ENCODE assay signal across 16 cellular contexts in the genomic region with DNA sequence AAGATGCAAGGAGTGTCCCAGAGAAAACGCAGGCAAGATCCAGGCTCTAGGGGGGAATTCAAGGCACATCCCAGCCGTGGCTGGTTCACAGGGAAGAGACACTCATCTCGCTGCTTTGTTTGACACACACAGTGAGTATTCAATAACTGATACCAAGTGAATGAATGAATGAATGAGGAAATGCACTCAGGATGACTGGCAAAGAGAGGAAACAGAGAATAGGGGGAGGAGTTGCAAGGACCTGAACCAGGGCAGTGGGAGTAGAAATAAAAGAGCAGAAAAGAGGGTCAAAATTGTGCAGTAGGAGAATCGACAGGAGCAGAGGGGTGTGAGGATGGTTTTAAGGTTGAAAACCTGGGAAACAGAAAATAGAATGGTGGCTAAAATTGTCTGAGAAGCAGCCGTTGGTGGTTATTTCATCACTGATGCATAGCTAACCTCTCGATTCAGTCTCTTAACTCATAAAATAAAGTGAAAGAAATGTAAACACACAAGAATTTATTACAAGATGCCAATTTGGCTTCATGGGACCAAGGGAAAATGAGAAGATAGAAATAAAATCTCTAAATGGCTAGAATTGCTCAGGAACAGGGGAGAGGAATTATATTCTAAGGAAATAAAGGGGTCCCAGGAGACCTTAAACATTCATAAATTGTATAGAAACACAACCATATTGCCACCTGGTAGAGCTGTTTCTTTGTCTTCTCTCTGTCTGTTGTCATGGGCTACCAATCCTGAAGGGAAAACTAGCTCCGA.
A peak's percentile ranks its signal among the peaks of the same experiment; 100 is the strongest.
DNase-seq lines count a peak whose midpoint lies in the region; ATAC-seq, FAIRE-seq and TF ChIP-seq lines count a peak whose summit lies in the region.
"Had no signal": no experiment of that assay in that cellular context is flagged by ENCODE, and none has a peak within 500 bp of the region (broad histone marks: within the 10 kb centered on the region; RNA-seq: fewer than 3 reads in every experiment).

No MANE protein-coding gene starts in this region.

- POLR2A ChIA-PET in HepG2 (lab: Yijun Ruan, JAX): interaction anchor here (1.4 kb wide), 1 partner anchor 63 kb away, joined by 3 read pairs; no protein-coding TSS in a partner anchor

- FAIRE-seq in astrocyte (lab: Jason Lieb, UNC): no peak
- FAIRE-seq in HepG2 (lab: Jason Lieb, UNC): no peak

- peak overlapping the region; percentile 39 for H3K4me3 ChIP-seq in GM12864 (ENCODE audit: low read depth, low read length)
- no peak overlapping the region for H3K4me3 ChIP-seq in astrocyte (ENCODE audit: insufficient read depth, low read depth, low read length)
- no peak overlapping the region for H3K4me3 ChIP-seq in transverse colon
- no peak overlapping the region for H3K4me3 ChIP-seq in gastroesophageal sphincter
- no peak overlapping the region for H3K4me3 ChIP-seq in HepG2 (replicated peaks in 1 of 3; ENCODE audit: insufficient read depth in 1 of 3, low read depth in 2 of 3, low read length in 3 of 3)
- H3K4me3 ChIP-seq: left lung, Peyer's patch, thyroid gland had no signal

- H3K9me3 ChIP-seq in astrocyte (ENCODE audit: insufficient read depth, low read depth, low read length) (no peaks in the 10 kb centered on the region), transverse colon (no peaks in the 10 kb centered on the region), gastroesophageal sphincter (no peaks in the 10 kb centered on the region), HepG2 (ENCODE audit: low read length) (no peaks in the 10 kb centered on the region)
- H3K9me3 ChIP-seq: left lung, Peyer's patch, thyroid gland had no signal

- 51 to 60% methylated on average over 7 of the region's 7 CpGs for WGBS in transverse colon (ENCODE audit: low coverage in 1 of 2), 2 donors
- WGBS in gastroesophageal sphincter (ENCODE audit: low coverage in 1 of 2), 2 donors: 67 to 73% methylated on average over 7 of the region's 7 CpGs
- 23% methylated on average over 7 of the region's 7 CpGs for WGBS in HepG2 (ENCODE audit: low lambda C conversion rate)

- H3K27ac ChIP-seq in astrocyte (ENCODE audit: low read depth, low read length): no peak overlapping the region
- H3K27ac ChIP-seq in transverse colon: no peak overlapping the region
- H3K27ac ChIP-seq in gastroesophageal sphincter: no peak overlapping the region
- H3K27ac ChIP-seq in HepG2 (ENCODE audit: extremely low read length, insufficient read depth, low read length): no peak overlapping the region
- H3K27ac ChIP-seq: foreskin keratinocyte, left lung, parathyroid adenoma, Peyer's patch, thyroid gland had no signal

- ATAC-seq in GM19438 (IDR thresholded peaks at IDR 0.05; ENCODE audit: low read depth, unreplicated experiment): peak; percentile 55
- ATAC-seq in HG03066 (IDR thresholded peaks at IDR 0.05; ENCODE audit: low read depth, unreplicated experiment): peak; percentile 48
- ATAC-seq in gastroesophageal sphincter: no peak
- ATAC-seq in HepG2: no peak
- ATAC-seq: foreskin keratinocyte, left lung had no signal

- no peak overlapping the region for H3K27ac Mint-ChIP-seq in astrocyte (ENCODE audit: unreplicated experiment)
- H3K27ac Mint-ChIP-seq: CD8-positive, alpha-beta memory T cell had no signal

- no peak overlapping the region for H3K4me3 Mint-ChIP-seq in astrocyte (ENCODE audit: unreplicated experiment)
- H3K4me3 Mint-ChIP-seq: CD8-positive, alpha-beta memory T cell had no signal

- TF ChIP-seq EP300 in transverse colon (IDR thresholded peaks at IDR 0.05; ENCODE audit: low read depth) (no peak), gastroesophageal sphincter (IDR thresholded peaks at IDR 0.05) (no peak), HepG2 (IDR thresholded peaks at IDR 0.05; ENCODE audit: low read depth in 2 of 2, low read length in 2 of 2) (no peak), HepG2 (CRISPR knock-in tag; IDR thresholded peaks at IDR 0.05; ENCODE audit: borderline replicate concordance) (no peak)

- H3K27me3 ChIP-seq in astrocyte (ENCODE audit: insufficient read depth, low read length): no peaks in the 10 kb centered on the region
- H3K27me3 ChIP-seq in transverse colon: no peaks in the 10 kb centered on the region
- peaks cover 6% of the 10 kb centered on the region for H3K27me3 ChIP-seq in gastroesophageal sphincter
- no peaks in the 10 kb centered on the region; a peak in 1 of 5 replicates for H3K27me3 ChIP-seq in HepG2 (ENCODE audit: control insufficient read depth in 1 of 2, insufficient read depth in 2 of 2, low read length in 2 of 2)
- H3K27me3 ChIP-seq: left lung, Peyer's patch, thyroid gland had no signal

- no peaks in the 10 kb centered on the region for H3K4me1 Mint-ChIP-seq in astrocyte (ENCODE audit: low read depth, unreplicated experiment)
- H3K4me1 Mint-ChIP-seq: CD8-positive, alpha-beta memory T cell had no signal

- H3K9ac ChIP-seq in astrocyte (ENCODE audit: low read length) (no peak overlapping the region), HepG2 (ENCODE audit: insufficient read depth, low read depth, low read length) (no peak overlapping the region)
- H3K9ac ChIP-seq: parathyroid adenoma had no signal

- no peak for DNase-seq in GM12864 (ENCODE audit: low read depth)
- DNase-seq in astrocyte (ENCODE audit: low read depth): no peak
- DNase-seq in NCI-H2029 (lab: John Stamatoyannopoulos, UW): no peak
- no peak for DNase-seq in transverse colon
- no peak for DNase-seq in HepG2 (ENCODE audit: low spot score)
- DNase-seq: CD8-positive, alpha-beta memory T cell; central memory CD4-positive, alpha-beta T cell; foreskin keratinocyte; left lung; Peyer's patch; stimulated activated CD4-positive, alpha-beta T cell treated with anti-CD3 and anti-CD28 coated beads, Interleukin-4, amount 100 ng/mL, for 4 hours; thyroid gland had no signal

- H3K36me3 ChIP-seq in astrocyte (ENCODE audit: insufficient read depth, low read length) (no peaks in the 10 kb centered on the region), transverse colon (no peaks in the 10 kb centered on the region), gastroesophageal sphincter (no peaks in the 10 kb centered on the region), HepG2 (replicated peaks in 1 of 2; ENCODE audit: control insufficient read depth in 1 of 2, insufficient read depth in 2 of 2, low read length in 2 of 2) (no peaks in the 10 kb centered on the region)
- H3K36me3 ChIP-seq: left lung, Peyer's patch, thyroid gland had no signal

- H3K4me1 ChIP-seq in astrocyte (ENCODE audit: insufficient read depth, low read length) (no peaks in the 10 kb centered on the region), transverse colon (no peaks in the 10 kb centered on the region), gastroesophageal sphincter (no peaks in the 10 kb centered on the region), HepG2 (ENCODE audit: insufficient read depth, low read length) (no peaks in the 10 kb centered on the region)
- H3K4me1 ChIP-seq: foreskin keratinocyte, left lung, parathyroid adenoma, Peyer's patch, thyroid gland had no signal

- H2AFZ ChIP-seq in astrocyte (ENCODE audit: low read depth, low read length) (peak overlapping the region; percentile 47), HepG2 (ENCODE audit: low read length) (no peak overlapping the region)
- H2AFZ ChIP-seq: parathyroid adenoma had no signal

- H4K20me1 ChIP-seq in astrocyte (ENCODE audit: insufficient read depth, low read length) (no peaks in the 10 kb centered on the region), HepG2 (ENCODE audit: insufficient read depth, low read length) (no peaks in the 10 kb centered on the region)

- TF ChIP-seq POLR2A in transverse colon (IDR thresholded peaks at IDR 0.05) (no peak), gastroesophageal sphincter (IDR thresholded peaks at IDR 0.05) (no peak), HepG2 (IDR thresholded peaks at IDR 0.05; ENCODE audit: insufficient read depth in 1 of 2, low read depth in 2 of 2, low read length in 2 of 2) (no peak)

- no peaks in the 10 kb centered on the region for H3K36me3 Mint-ChIP-seq in astrocyte (ENCODE audit: low read depth, unreplicated experiment)
- H3K36me3 Mint-ChIP-seq: CD8-positive, alpha-beta memory T cell had no signal

- CTCF ChIA-PET in HepG2 (lab: Yijun Ruan, JAX; ENCODE audit: low intra/inter-chr PET ratio, low total read pairs): no interaction called here

- in situ Hi-C loops in transverse colon (cut with MboI; ENCODE audit: low pct_ligation_motif_present in 1 of 4, low pct_unique_long_range_greater_than_20kb in 1 of 4, low sequenced_read_pairs in 3 of 4): no loop called here
- in situ Hi-C loops in HepG2 (cut with HindIII; ENCODE audit: extremely low pct_ligation_motif_present, low pct_unique_long_range_greater_than_20kb): no loop called here

- H3K27me3 Mint-ChIP-seq in astrocyte (ENCODE audit: low read depth, unreplicated experiment): peaks cover 3% of the 10 kb centered on the region

- no peaks in the 10 kb centered on the region for H3K9me3 Mint-ChIP-seq in astrocyte (ENCODE audit: unreplicated experiment)
- H3K9me3 Mint-ChIP-seq: CD8-positive, alpha-beta memory T cell had no signal

- no peak for TF ChIP-seq CTCF in GM12864 (IDR thresholded peaks at IDR 0.05; ENCODE audit: low read depth, low read length, missing control alignments)
- TF ChIP-seq CTCF in astrocyte (IDR thresholded peaks at IDR 0.05; ENCODE audit: insufficient read depth, low read depth, low read length): no peak
- no peak for TF ChIP-seq CTCF in transverse colon (IDR thresholded peaks at IDR 0.05)
- no peak for TF ChIP-seq CTCF in gastroesophageal sphincter (IDR thresholded peaks at IDR 0.05)
- no peak for TF ChIP-seq CTCF in HepG2 (CRISPR knock-in tag; IDR thresholded peaks at IDR 0.05)

- H3K4me2 ChIP-seq in astrocyte (ENCODE audit: low read length) (no peak overlapping the region), HepG2 (ENCODE audit: low read depth, low read length) (no peak overlapping the region)

- intact Hi-C loops in transverse colon (cut with DNase I; ENCODE audit: low total_unique reads) (no loop called here), HepG2 (cut with micrococcal nuclease; ENCODE audit: unreplicated experiment) (no loop called here)

- TF ChIP-seq RAD21 in HepG2 (CRISPR knock-in tag; IDR thresholded peaks at IDR 0.05): no peak

- H3K79me2 ChIP-seq in astrocyte (ENCODE audit: insufficient read depth, low read length): no peaks in the 10 kb centered on the region
- H3K79me2 ChIP-seq in HepG2 (ENCODE audit: insufficient read depth, low read length): no peaks in the 10 kb centered on the region
- H3K79me2 ChIP-seq: parathyroid adenoma had no signal

- BruUV-seq in HepG2 (replicated peaks; lab: Mats Ljungman, UMichigan): no TSS peak

TF ChIP-seq in HepG2, 621 proteins besides CTCF, POLR2A, EP300 and RAD21 (continues in another document):
- no peak for TF ChIP-seq ZNF737 (CRISPR knock-in tag; IDR thresholded peaks at IDR 0.05; ENCODE audit: borderline replicate concordance)
- TF ChIP-seq, protein P1, sequence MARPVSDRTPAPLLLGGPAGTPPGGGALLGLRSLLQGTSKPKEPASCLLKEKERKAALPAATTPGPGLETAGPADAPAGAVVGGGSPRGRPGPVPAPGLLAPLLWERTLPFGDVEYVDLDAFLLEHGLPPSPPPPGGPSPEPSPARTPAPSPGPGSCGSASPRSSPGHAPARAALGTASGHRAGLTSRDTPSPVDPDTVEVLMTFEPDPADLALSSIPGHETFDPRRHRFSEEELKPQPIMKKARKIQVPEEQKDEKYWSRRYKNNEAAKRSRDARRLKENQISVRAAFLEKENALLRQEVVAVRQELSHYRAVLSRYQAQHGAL (CRISPR knock-in tag; IDR thresholded peaks at IDR 0.05; ENCODE audit: not compliant biosample characterization): no peak
- no peak for TF ChIP-seq NCOA1 (CRISPR knock-in tag; IDR thresholded peaks at IDR 0.05)
- TF ChIP-seq HDAC6 (IDR thresholded peaks at IDR 0.05; ENCODE audit: low read depth, low read length): no peak

Comparison
In these comparisons a context has a peak if more than half of its experiments do, and no peak if none do; other contexts are left out.
1. ATAC-seq: peak in GM19438 (single experiment) and HG03066 (single experiment); none in gastroesophageal sphincter (single experiment) and HepG2 (single experiment).